In the genomic region with DNA sequence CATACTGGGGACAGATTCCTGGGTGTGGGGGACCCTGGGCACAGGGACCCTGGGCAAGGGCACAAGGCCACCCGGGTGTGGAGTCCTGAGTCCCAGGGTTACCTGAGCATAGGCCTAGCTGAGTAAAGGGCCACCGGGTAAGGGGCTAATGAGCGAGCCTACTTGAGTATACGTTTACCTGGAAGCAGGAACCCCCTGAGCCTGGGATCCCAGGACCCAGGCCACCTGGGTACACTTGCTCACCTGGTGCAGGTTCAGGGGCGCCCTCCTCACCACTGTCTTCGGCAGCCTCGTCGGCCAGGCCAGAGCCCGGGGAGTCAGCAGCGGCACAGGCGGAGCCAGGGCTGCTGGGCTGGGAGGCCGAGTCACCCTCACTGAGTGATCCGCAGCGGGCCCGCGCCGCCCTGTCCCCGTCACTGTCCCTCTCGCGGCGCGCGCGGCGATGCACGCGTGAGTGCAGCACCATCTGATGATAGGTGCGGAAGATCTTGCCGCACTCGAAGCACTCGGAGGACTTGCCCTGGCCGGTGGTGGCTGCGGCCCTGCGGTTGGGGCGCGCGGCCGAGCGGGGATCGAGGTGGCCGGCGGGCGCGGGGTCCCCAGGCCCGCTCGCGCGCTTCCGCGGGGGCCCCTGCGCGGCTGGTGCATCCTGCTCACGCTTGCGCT, we compare ENCODE assay signal across 18 cellular contexts.
"Had no signal": no experiment of that assay in that cellular context is flagged by ENCODE, and none has a peak within 500 bp of the region (broad histone marks: within the 10 kb centered on the region; RNA-seq: fewer than 3 reads in every experiment).

No MANE protein-coding gene starts in this region.

- H3K9me3 ChIP-seq: gastrocnemius medialis, mucosa of descending colon, SJSA1, suprapubic skin had no signal

- H3K27me3 ChIP-seq: gastrocnemius medialis, SJSA1, suprapubic skin had no signal

- DNase-seq: activated CD4-positive, alpha-beta T cell treated with anti-CD3 and anti-CD28 coated beads, Interleukin-2, amount 10 ng/mL, durations not matched to agents 7 days and 5 days; activated naive CD4-positive, alpha-beta T cell treated with anti-CD3 and anti-CD28 coated beads for 36 hours; activated T-cell treated with anti-CD3 and anti-CD28 coated beads for 4 hours; aorta; cortex of kidney; mesenchymal stem cell; mucosa of descending colon; stimulated activated CD8-positive, alpha-beta memory T cell treated with anti-CD3 and anti-CD28 coated beads, Interleukin-4, amount 100 ng/mL, for 48 hours had no signal

- ATAC-seq: activated CD4-positive, CD25-positive, alpha-beta regulatory T cell treated with anti-CD3 and anti-CD28 coated beads, Interleukin-2, amount 50 U/mL, for 24 hours; activated T-helper 17 cell treated with anti-CD3 and anti-CD28 coated beads, Interleukin-2, amount 50 U/mL, for 72 hours; esophagus mucosa; gastrocnemius medialis; mucosa of descending colon; naive thymus-derived CD4-positive, alpha-beta T cell had no signal

- H3K4me3 Mint-ChIP-seq: activated CD4-positive, alpha-beta T cell treated with anti-CD3 and anti-CD28 coated beads, Interleukin-2, amount 10 ng/mL, durations not matched to agents 7 days and 5 days; activated naive CD4-positive, alpha-beta T cell treated with anti-CD3 and anti-CD28 coated beads for 36 hours; activated T-helper 17 cell treated with anti-CD3 and anti-CD28 coated beads, Interleukin-2, amount 50 U/mL, for 72 hours; central memory CD8-positive, alpha-beta T cell; naive thymus-derived CD4-positive, alpha-beta T cell; stimulated activated naive CD8-positive, alpha-beta T cell treated with anti-CD3 and anti-CD28 coated beads, Interleukin-15, Interleukin-2, amounts not matched to agents 100 ng/mL and 50 ng/mL, for 24 hours; T-helper 1 cell treated with Interleukin-12 subunit alpha and Interleukin-12 subunit beta and Interleukin-4 antibody, amounts not matched to agents 30 μg/mL and 1 μg/mL, for 36 hours had no signal

- H3K27me3 Mint-ChIP-seq: activated CD4-positive, alpha-beta T cell treated with anti-CD3 and anti-CD28 coated beads, Interleukin-2, amount 10 ng/mL, durations not matched to agents 7 days and 5 days; activated T-helper 17 cell treated with anti-CD3 and anti-CD28 coated beads, Interleukin-2, amount 50 U/mL, for 72 hours; naive thymus-derived CD4-positive, alpha-beta T cell; stimulated activated naive CD8-positive, alpha-beta T cell treated with anti-CD3 and anti-CD28 coated beads, Interleukin-15, Interleukin-2, amounts not matched to agents 100 ng/mL and 50 ng/mL, for 24 hours had no signal

- H3K9me3 Mint-ChIP-seq: activated CD4-positive, alpha-beta T cell treated with anti-CD3 and anti-CD28 coated beads, Interleukin-2, amount 10 ng/mL, durations not matched to agents 7 days and 5 days; activated naive CD4-positive, alpha-beta T cell treated with anti-CD3 and anti-CD28 coated beads for 36 hours; activated T-helper 17 cell treated with anti-CD3 and anti-CD28 coated beads, Interleukin-2, amount 50 U/mL, for 72 hours; central memory CD8-positive, alpha-beta T cell; naive thymus-derived CD4-positive, alpha-beta T cell; stimulated activated naive CD8-positive, alpha-beta T cell treated with anti-CD3 and anti-CD28 coated beads, Interleukin-15, Interleukin-2, amounts not matched to agents 100 ng/mL and 50 ng/mL, for 24 hours; T-helper 1 cell treated with Interleukin-12 subunit alpha and Interleukin-12 subunit beta and Interleukin-4 antibody, amounts not matched to agents 30 μg/mL and 1 μg/mL, for 36 hours had no signal

- H3K4me3 ChIP-seq: gastrocnemius medialis, mucosa of descending colon, SJSA1, suprapubic skin had no signal

- H3K27ac ChIP-seq: gastrocnemius medialis, SJSA1, suprapubic skin had no signal

- H3K27ac Mint-ChIP-seq: activated CD4-positive, alpha-beta T cell treated with anti-CD3 and anti-CD28 coated beads, Interleukin-2, amount 10 ng/mL, durations not matched to agents 7 days and 5 days; activated naive CD4-positive, alpha-beta T cell treated with anti-CD3 and anti-CD28 coated beads for 36 hours; activated T-helper 17 cell treated with anti-CD3 and anti-CD28 coated beads, Interleukin-2, amount 50 U/mL, for 72 hours; naive thymus-derived CD4-positive, alpha-beta T cell; stimulated activated naive CD8-positive, alpha-beta T cell treated with anti-CD3 and anti-CD28 coated beads, Interleukin-15, Interleukin-2, amounts not matched to agents 100 ng/mL and 50 ng/mL, for 24 hours; T-helper 1 cell treated with Interleukin-12 subunit alpha and Interleukin-12 subunit beta and Interleukin-4 antibody, amounts not matched to agents 30 μg/mL and 1 μg/mL, for 36 hours had no signal

- H3K4me1 Mint-ChIP-seq: activated CD4-positive, alpha-beta T cell treated with anti-CD3 and anti-CD28 coated beads, Interleukin-2, amount 10 ng/mL, durations not matched to agents 7 days and 5 days; central memory CD8-positive, alpha-beta T cell had no signal
